ENCODE assay signal across 8 cellular contexts in the genomic region with DNA sequence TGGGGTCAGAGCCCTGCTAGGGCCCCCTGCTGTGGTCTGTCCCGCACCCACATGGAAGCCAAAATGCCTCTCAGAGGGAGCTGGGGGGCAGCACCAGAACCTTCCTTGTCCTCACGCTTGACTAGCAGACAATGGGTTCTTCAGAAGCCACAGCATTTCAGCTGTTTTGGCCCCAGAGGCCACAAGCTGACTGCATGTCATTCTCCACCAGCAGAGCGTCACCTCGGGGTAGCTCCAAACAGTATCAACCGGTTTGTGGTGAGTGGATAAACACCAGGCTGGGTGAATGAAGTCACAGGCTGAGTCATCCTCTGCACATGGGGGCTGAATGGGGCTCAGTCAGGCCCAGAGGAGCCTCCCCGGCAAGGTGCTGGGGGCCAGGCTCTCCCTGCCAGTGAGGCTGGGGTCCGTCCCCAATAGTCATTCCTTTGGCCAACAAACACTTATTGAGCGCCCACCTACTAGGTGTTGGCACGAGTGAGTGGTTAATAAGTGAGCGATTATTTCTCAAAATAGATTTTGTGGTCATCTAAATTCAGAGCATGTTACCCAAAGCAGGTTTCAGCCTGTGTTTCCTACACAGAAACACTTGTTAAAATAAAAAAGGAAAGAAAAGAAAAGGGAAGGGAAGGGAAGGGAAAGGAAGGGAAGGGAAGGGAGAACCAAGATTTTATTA.
DNase-seq lines count a peak whose midpoint lies in the region; ATAC-seq lines count a peak whose summit lies in the region.

No MANE protein-coding gene starts in this region.

- H3K4me3 Mint-ChIP-seq in stimulated activated naive CD8-positive, alpha-beta T cell treated with anti-CD3 and anti-CD28 coated beads, Interleukin-15, amount 100 ng/mL, for 72 hours = no peak overlapping the region

- ATAC-seq in GM19467 (IDR thresholded peaks at IDR 0.05; ENCODE audit: unreplicated experiment) = peak; percentile 95
- peak; percentile 94 for ATAC-seq in HG03442 (IDR thresholded peaks at IDR 0.05; ENCODE audit: unreplicated experiment)
- peak; percentile 95 for ATAC-seq in stimulated activated naive CD8-positive, alpha-beta T cell treated with anti-CD3 and anti-CD28 coated beads, Interleukin-15, amount 100 ng/mL, for 72 hours

- H3K9me3 Mint-ChIP-seq in stimulated activated naive CD8-positive, alpha-beta T cell treated with anti-CD3 and anti-CD28 coated beads, Interleukin-15, amount 100 ng/mL, for 72 hours = no peaks in the 10 kb centered on the region

- H3K27me3 Mint-ChIP-seq in stimulated activated naive CD8-positive, alpha-beta T cell treated with anti-CD3 and anti-CD28 coated beads, Interleukin-15, amount 100 ng/mL, for 72 hours = peaks cover 36% of the 10 kb centered on the region

- DNase-seq in GM04503 (ENCODE audit: low read depth) = peak; percentile 21
- peak; percentile 49 for DNase-seq in UCSD-AML1 (lab: John Stamatoyannopoulos, UW; ENCODE audit: unreplicated experiment)
- DNase-seq in globus pallidus (ENCODE audit: low spot score) = peak; percentile 98
- peak; percentile 48 to 54 for DNase-seq in stimulated activated naive CD8-positive, alpha-beta T cell treated with anti-CD3 and anti-CD28 coated beads, Interleukin-15, amount 100 ng/mL, for 72 hours
- no peak for DNase-seq in SHP77 treated with DMSO at 0.1 percent for 48 hours (lab: John Stamatoyannopoulos, UW)
- no peak for DNase-seq in NCI-H526 treated with DMSO at 0.1 percent for 48 hours (lab: John Stamatoyannopoulos, UW)

- peaks cover 22% of the 10 kb centered on the region for H3K4me1 Mint-ChIP-seq in stimulated activated naive CD8-positive, alpha-beta T cell treated with anti-CD3 and anti-CD28 coated beads, Interleukin-15, amount 100 ng/mL, for 72 hours

- peak overlapping the region; percentile 5 to 59 for H3K27ac Mint-ChIP-seq in stimulated activated naive CD8-positive, alpha-beta T cell treated with anti-CD3 and anti-CD28 coated beads, Interleukin-15, amount 100 ng/mL, for 72 hours

Comparison
In these comparisons a context has a peak if more than half of its experiments do, and no peak if none do; other contexts are left out.
1. DNase-seq: peak in GM04503 (single experiment), UCSD-AML1 (single experiment), globus pallidus (single experiment) and stimulated activated naive CD8-positive, alpha-beta T cell treated with anti-CD3 and anti-CD28 coated beads, Interleukin-15, amount 100 ng/mL, for 72 hours (2 of 2); none in SHP77 treated with DMSO at 0.1 percent for 48 hours (single experiment) and NCI-H526 treated with DMSO at 0.1 percent for 48 hours (single experiment).
2. Peak in every context shown above with its lines, with median percentiles within 50 percentile points of each other: ATAC-seq.